ENCODE assay signal across 21 cellular contexts in genomic region chr11:64083681-64084080, GRCh38. TPM values are rescaled to one million over a fixed set of nuclear protein-coding genes. Genes with fewer than 3 reads are reported as not detected.
"Had no signal": no experiment of that assay in that cellular context is flagged by ENCODE, and none has a peak within 500 bp of the region (broad histone marks: within the 10 kb centered on the region; RNA-seq: fewer than 3 reads in every experiment).

No MANE protein-coding gene starts in this region.

- DNase-seq: activated CD4-positive, alpha-beta T cell treated with anti-CD3 and anti-CD28 coated beads for 4 hours; activated CD4-positive, alpha-beta T cell treated with anti-CD3 and anti-CD28 coated beads, Interleukin-2, amount 50 U/mL, for 4 hours; activated effector memory CD4-positive, alpha-beta T cell treated with anti-CD3 and anti-CD28 coated beads, Interleukin-2, amount 50 U/mL, for 16 hours; activated naive CD4-positive, alpha-beta T cell treated with anti-CD3 and anti-CD28 coated beads, Interleukin-2, amount 10 ng/mL, durations not matched to agents 7 days and 5 days; activated naive CD8-positive, alpha-beta T cell treated with anti-CD3 and anti-CD28 coated beads, Interleukin-2, amount 10 ng/mL, durations not matched to agents 7 days and 5 days; central memory CD4-positive, alpha-beta T cell; colonic mucosa; kidney glomerular epithelial cell; left ventricle myocardium inferior; nephron progenitor cell; ovary; retina; stimulated activated CD4-positive, alpha-beta T cell treated with anti-CD3 and anti-CD28 coated beads, Interleukin-4, amount 100 ng/mL, for 24 hours; T-helper 1 cell; tibial artery had no signal

- ATAC-seq: sciatic nerve; stimulated activated effector memory CD8-positive, alpha-beta T cell treated with anti-CD3 and anti-CD28 coated beads, Interleukin-12 subunit alpha, Interleukin-12 subunit beta, amount 100 ng/mL, for 72 hours had no signal

- H3K4me1 ChIP-seq: colonic mucosa had no signal

- H3K36me3 ChIP-seq: colonic mucosa, left ventricle myocardium inferior, ovary, tibial artery had no signal

- H3K9me3 ChIP-seq: colonic mucosa, left ventricle myocardium inferior, ovary, tibial artery had no signal

- H3K27ac ChIP-seq: colonic mucosa, left ventricle myocardium inferior, ovary, skin epidermis, tibial artery had no signal

- H3K4me3 ChIP-seq: colonic mucosa, left ventricle myocardium inferior, lung, ovary, skin epidermis, tibial artery had no signal

- H3K27me3 ChIP-seq: colonic mucosa, ovary, tibial artery had no signal

RNA-seq across cellular contexts. Expression of gene FLRT1, which starts 48.0 kb away (rescaled TPM):
- total RNA-seq: activated naive CD8-positive, alpha-beta T cell treated with anti-CD3 and anti-CD28 coated beads, Interleukin-2, amount 10 ng/mL, durations not matched to agents 7 days and 5 days; endothelial cell of umbilical vein; mesenteric fat pad had no signal
- polyA plus RNA-seq: endothelial cell of umbilical vein had no signal
